11 cellular contexts compared by ENCODE assay signal in the genomic region with DNA sequence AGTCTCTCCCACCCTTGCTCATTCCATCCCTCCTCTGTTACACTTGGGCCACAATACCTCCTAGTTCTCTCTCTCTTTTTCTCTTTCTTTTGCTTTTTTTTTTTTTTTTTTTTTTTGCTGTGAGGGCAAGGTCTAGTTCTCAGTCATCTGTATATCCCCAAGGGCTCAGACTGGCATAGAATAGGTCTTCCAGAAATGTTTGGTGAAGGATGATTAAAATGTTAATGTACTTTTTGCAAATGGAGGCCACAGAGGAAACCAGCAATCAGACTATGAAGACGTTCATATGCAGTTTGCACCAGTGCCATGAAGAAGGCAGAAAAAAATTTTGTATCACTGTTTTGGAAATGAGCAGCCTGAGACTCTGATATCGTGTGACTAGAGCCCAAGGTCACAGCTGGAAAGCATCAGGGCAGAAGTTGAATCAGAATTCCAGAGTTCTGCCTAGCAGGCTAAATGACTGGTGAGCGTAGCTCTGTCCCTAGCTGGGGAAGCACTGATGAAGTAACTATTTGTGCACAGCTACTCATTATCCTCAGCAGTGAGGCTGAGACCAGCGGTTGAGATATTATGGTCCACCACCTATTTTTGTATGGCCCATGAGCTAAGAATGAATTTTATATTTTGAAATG.
DNase-seq lines count a peak whose midpoint lies in the region; ATAC-seq lines count a peak whose summit lies in the region.
"Had no signal": no experiment of that assay in that cellular context is flagged by ENCODE, and none has a peak within 500 bp of the region (broad histone marks: within the 10 kb centered on the region; RNA-seq: fewer than 3 reads in every experiment).

No MANE protein-coding gene starts in this region.

- ATAC-seq in GM21381 (IDR thresholded peaks at IDR 0.05; ENCODE audit: unreplicated experiment) = no peak
- no peak for ATAC-seq in HG02884 (IDR thresholded peaks at IDR 0.05; ENCODE audit: unreplicated experiment)
- ATAC-seq: Panc1 had no signal

- peaks cover 0 to 12% (median 3%) of the 10 kb centered on the region in 3 donors for H3K4me1 ChIP-seq in skeletal muscle tissue (ENCODE audit: control insufficient read depth in 3 of 3, insufficient read depth in 3 of 3, low read length in 3 of 3)

- no peaks in the 10 kb centered on the region for H3K9me3 ChIP-seq in skeletal muscle tissue (ENCODE audit: control insufficient read depth in 3 of 3, low read length in 3 of 3)

- no peak overlapping the region for H3K4me3 ChIP-seq in skeletal muscle tissue (ENCODE audit: low read length in 3 of 3)

- no peak overlapping the region for H3K9ac ChIP-seq in skeletal muscle tissue (ENCODE audit: low read depth in 1 of 3, low read length in 3 of 3)

- DNase-seq in GM04504 (ENCODE audit: low read depth) (peak; percentile 95), amniotic epithelial cell (ENCODE audit: low read depth) (peak; percentile 68), hepatic stellate cell (ENCODE audit: low spot score) (peak; percentile 65), kidney tubule cell (ENCODE audit: low spot score) (no peak), COLO829 (ENCODE audit: low spot score) (no peak)
- DNase-seq: NCI-H187 treated with DMSO at 0.1 percent for 48 hours; stimulated activated CD4-positive, alpha-beta T cell treated with anti-CD3 and anti-CD28 coated beads, Interleukin-4, amount 100 ng/mL, for 4 hours had no signal

- H3K36me3 ChIP-seq in skeletal muscle tissue (ENCODE audit: control insufficient read depth in 3 of 3, insufficient read depth in 3 of 3, low read length in 3 of 3) = peaks cover 0 to 8% (median 3%) of the 10 kb centered on the region in 3 donors

- peak overlapping the region; percentile 27 for H3K27ac ChIP-seq in skeletal muscle tissue (ENCODE audit: low read depth, low read length)

- H3K27me3 ChIP-seq in skeletal muscle tissue (ENCODE audit: control insufficient read depth in 3 of 3, insufficient read depth in 3 of 3, low read length in 3 of 3) = no peaks in the 10 kb centered on the region

Comparison
In these comparisons a context has a peak if more than half of its experiments do, and no peak if none do; other contexts are left out.
1. DNase-seq: peak in GM04504 (single experiment), amniotic epithelial cell (single experiment) and hepatic stellate cell (single experiment); none in kidney tubule cell (single experiment) and COLO829 (single experiment).